Comparison of ENCODE assay signal across 8 cellular contexts in genomic region chr1:120299433-120300063, GRCh38.
DNase-seq lines count a peak whose midpoint lies in the region; ATAC-seq, FAIRE-seq and TF ChIP-seq lines count a peak whose summit lies in the region.
"Not testable (repeated sequence)": the region's sequence is repeated elsewhere in the genome, so short reads cannot be mapped to it uniquely, and the experiment has no call there.

No MANE protein-coding gene starts in this region.

- not testable (repeated sequence) for H2AK5ac ChIP-seq in H9 (ENCODE audit: insufficient read length, low read length)

- BruUV-seq in PC-3 (replicated peaks; lab: Mats Ljungman, UMichigan); HepG2 (replicated peaks; lab: Mats Ljungman, UMichigan): not testable (repeated sequence)

- not testable (repeated sequence) for H3K27ac Mint-ChIP-seq in H9; WTC11; osteocyte (ENCODE audit: unreplicated experiment)

- not testable (repeated sequence) for H3K79me1 ChIP-seq in H9 (ENCODE audit: insufficient read depth, low read depth, low read length, poor library complexity, severe bottlenecking)

- not testable (repeated sequence) for H3K27me3 ChIP-seq in H9 (ENCODE audit: insufficient read depth, low read length); PC-3 (ENCODE audit: low read length); HepG2 (ENCODE audit: control insufficient read depth in 1 of 2, insufficient read depth in 2 of 2, low read length in 2 of 2); upper lobe of left lung

- not testable (repeated sequence) for TF ChIP-seq POLR2A in HepG2 (IDR thresholded peaks at IDR 0.05; ENCODE audit: insufficient read depth in 1 of 2, low read depth in 2 of 2, low read length in 2 of 2); upper lobe of left lung (IDR thresholded peaks at IDR 0.05)

- H2BK120ac ChIP-seq in H9 (ENCODE audit: low read depth, low read length, poor library complexity, severe bottlenecking): not testable (repeated sequence)

- H3K27ac ChIP-seq in H9 (ENCODE audit: insufficient read length, low read depth, low read length); PC-3 (ENCODE audit: low read length); HepG2 (ENCODE audit: extremely low read length, insufficient read depth, low read length); upper lobe of left lung: not testable (repeated sequence)

- not testable (repeated sequence) for H3K79me2 ChIP-seq in H9 (ENCODE audit: insufficient read depth, low read length); PC-3 (ENCODE audit: low read length); HepG2 (ENCODE audit: insufficient read depth, low read length)

- not testable (repeated sequence) for H3K56ac ChIP-seq in H9 (ENCODE audit: insufficient read length, low read depth, low read length)

- CTCF ChIA-PET in PC-3 (lab: Charles Lee); WTC11 (lab: Charles Lee); HepG2 (lab: Yijun Ruan, JAX; ENCODE audit: low intra/inter-chr PET ratio, low total read pairs): not testable (repeated sequence)

- not testable (repeated sequence) for H3K36me3 Mint-ChIP-seq in H9 (ENCODE audit: insufficient read depth in 1 of 3, low read depth in 3 of 3); WTC11; osteocyte (ENCODE audit: unreplicated experiment)

- intact Hi-C loops in PC-3 (cut with micrococcal nuclease); left cardiac atrium (cut with DNase I); HepG2 (cut with micrococcal nuclease; ENCODE audit: unreplicated experiment): not testable (repeated sequence)

- H4K5ac ChIP-seq in H9 (ENCODE audit: insufficient read length, low read depth, low read length): not testable (repeated sequence)

- H3K4me3 Mint-ChIP-seq in H9; WTC11; osteocyte (ENCODE audit: unreplicated experiment): not testable (repeated sequence)

- H3T11ph ChIP-seq in H9 (ENCODE audit: low read length): not testable (repeated sequence)

- H3F3A ChIP-seq in PC-3 (ENCODE audit: low read length, unreplicated experiment): not testable (repeated sequence)

- not testable (repeated sequence) for H3K9me3 Mint-ChIP-seq in H9; WTC11; osteocyte (ENCODE audit: unreplicated experiment)

- H3K4me1 ChIP-seq in H9 (ENCODE audit: insufficient read depth, low read length); PC-3 (ENCODE audit: insufficient read depth, low read length); HepG2 (ENCODE audit: insufficient read depth, low read length); upper lobe of left lung: not testable (repeated sequence)

- not testable (repeated sequence) for H4K91ac ChIP-seq in H9 (ENCODE audit: insufficient read length, low read depth, low read length)

- ATAC-seq in PC-3 (peak; percentile 75), WTC11 (peak; percentile 71), esophagus mucosa (peak; percentile 25), left cardiac atrium (peak; percentile 39 to 70), HepG2 (peak; percentile 65), upper lobe of left lung (ENCODE audit: low FRiP score in 2 of 2) (peak; percentile 8 to 93)

- H3K36me3 ChIP-seq in PC-3 (ENCODE audit: low read depth, low read length); HepG2 (replicated peaks in 1 of 2; ENCODE audit: control insufficient read depth in 1 of 2, insufficient read depth in 2 of 2, low read length in 2 of 2); upper lobe of left lung: not testable (repeated sequence)

- H3K23me2 ChIP-seq in H9 (ENCODE audit: insufficient read length, low read depth, low read length, poor library complexity, severe bottlenecking): not testable (repeated sequence)

- not testable (repeated sequence) for H2BK12ac ChIP-seq in H9 (ENCODE audit: insufficient read length, low read depth, low read length)

- not testable (repeated sequence) for TF ChIP-seq EP300 in HepG2 (IDR thresholded peaks at IDR 0.05; ENCODE audit: low read depth in 2 of 2, low read length in 2 of 2); HepG2 (CRISPR knock-in tag; IDR thresholded peaks at IDR 0.05; ENCODE audit: borderline replicate concordance); upper lobe of left lung (IDR thresholded peaks at IDR 0.05)

- not testable (repeated sequence) for H3K27me3 Mint-ChIP-seq in H9 (ENCODE audit: low read depth); WTC11 (ENCODE audit: low read depth); osteocyte (ENCODE audit: unreplicated experiment)

- H4K8ac ChIP-seq in H9 (replicated peaks; ENCODE audit: insufficient read length, low read depth, low read length): not testable (repeated sequence)

- H3K4me3 ChIP-seq in PC-3 (ENCODE audit: low read length); HepG2 (replicated peaks in 1 of 3; ENCODE audit: insufficient read depth in 1 of 3, low read depth in 2 of 3, low read length in 3 of 3); upper lobe of left lung: not testable (repeated sequence)

- not testable (repeated sequence) for H3K4me1 Mint-ChIP-seq in H9; WTC11; osteocyte (ENCODE audit: unreplicated experiment)

- not testable (repeated sequence) for H2BK5ac ChIP-seq in H9 (ENCODE audit: insufficient read length, low read length)

- DNase-seq in H9; PC-3; WTC11 (ENCODE audit: low spot score); left cardiac atrium; HepG2 (ENCODE audit: low spot score); upper lobe of left lung: not testable (repeated sequence)
- peak; percentile 1 for DNase-seq in osteocyte (ENCODE audit: extremely low spot score, unreplicated experiment)

- in situ Hi-C loops in HepG2 (cut with HindIII; ENCODE audit: extremely low pct_ligation_motif_present, low pct_unique_long_range_greater_than_20kb): not testable (repeated sequence)

- H4K20me1 ChIP-seq in H9 (ENCODE audit: control insufficient read depth, insufficient read depth, insufficient read length); PC-3 (ENCODE audit: low read length); HepG2 (ENCODE audit: insufficient read depth, low read length): not testable (repeated sequence)

- H3K18ac ChIP-seq in H9 (ENCODE audit: insufficient read length, low read depth, low read length): not testable (repeated sequence)

- H2BK15ac ChIP-seq in H9 (ENCODE audit: low read depth, low read length): not testable (repeated sequence)

- not testable (repeated sequence) for H3K23ac ChIP-seq in H9 (ENCODE audit: insufficient read length, low read depth, low read length)

- no CpG with 5 or more reads among the region's 4 CpGs for WGBS in H9 (ENCODE audit: extremely low coverage, insufficient read length, low lambda C conversion rate)
- WGBS in HepG2 (ENCODE audit: low lambda C conversion rate): 0% methylated on average over 2 of the region's 4 CpGs
- 100% methylated on average over 2 of the region's 4 CpGs; no CpG with 5 or more reads in 1 of the 2 donors for WGBS in upper lobe of left lung, 2 donors

- not testable (repeated sequence) for H3K9ac ChIP-seq in H9 (ENCODE audit: extremely low read depth, insufficient read length, low read length); PC-3 (ENCODE audit: low read length); HepG2 (ENCODE audit: insufficient read depth, low read depth, low read length)

- not testable (repeated sequence) for H3K4me2 ChIP-seq in H9 (ENCODE audit: insufficient read depth, insufficient read length, low read length); PC-3 (ENCODE audit: low read length); HepG2 (ENCODE audit: low read depth, low read length)

- not testable (repeated sequence) for H2AFZ ChIP-seq in H9 (ENCODE audit: low read length); PC-3 (ENCODE audit: low read length); HepG2 (ENCODE audit: low read length)

- not testable (repeated sequence) for H3K9me3 ChIP-seq in H9 (ENCODE audit: control insufficient read depth, low read depth, low read length); PC-3 (ENCODE audit: low read length); HepG2 (ENCODE audit: low read length); upper lobe of left lung

- H3K14ac ChIP-seq in H9 (ENCODE audit: insufficient read depth, low read length): not testable (repeated sequence)

- FAIRE-seq in HepG2 (lab: Jason Lieb, UNC): not testable (repeated sequence)

- H2BK20ac ChIP-seq in H9 (ENCODE audit: low read depth, low read length, poor library complexity, severe bottlenecking): not testable (repeated sequence)

- TF ChIP-seq CTCF in H9 (conservative IDR thresholded peaks at IDR 0.05) (peak; percentile 33; the same call in 1 of the 3 replicates), osteocyte (IDR thresholded peaks at IDR 0.05) (peak; percentile 12)
- not testable (repeated sequence) for TF ChIP-seq CTCF in PC-3 (conservative IDR thresholded peaks at IDR 0.05; ENCODE audit: low read depth, low read length); WTC11 (IDR thresholded peaks at IDR 0.05); HepG2 (CRISPR knock-in tag; IDR thresholded peaks at IDR 0.05); upper lobe of left lung (IDR thresholded peaks at IDR 0.05)

- not testable (repeated sequence) for H3K4ac ChIP-seq in H9 (ENCODE audit: low read depth, low read length)

- TF ChIP-seq RAD21 in HepG2 (CRISPR knock-in tag; IDR thresholded peaks at IDR 0.05): not testable (repeated sequence)

- POLR2A ChIA-PET in PC-3 (lab: Charles Lee; ENCODE audit: unreplicated experiment); WTC11 (lab: Charles Lee); HepG2 (lab: Yijun Ruan, JAX): not testable (repeated sequence)

- H3K9me2 ChIP-seq in PC-3 (replicated peaks; ENCODE audit: low read length): not testable (repeated sequence)

Comparison
In these comparisons a context has a peak if more than half of its experiments do, and no peak if none do; other contexts are left out.
1. ATAC-seq: peak in every context shown above with its lines; median percentile 75 in PC-3; 71 in WTC11; 65 in HepG2; 54 in left cardiac atrium; 50 in upper lobe of left lung; 25 in esophagus mucosa.